Comparison of ENCODE assay signal across 1 cellular context in genomic region chr10:62410934-62411333, GRCh38.
TF ChIP-seq lines count a peak whose summit lies in the region.
"Not testable (repeated sequence)": the region's sequence is repeated elsewhere in the genome, so short reads cannot be mapped to it uniquely, and the experiment has no call there.

No MANE protein-coding gene starts in this region.

TF ChIP-seq in HepG2, 621 proteins besides CTCF, POLR2A, EP300 and RAD21 (continued from another document):
- TF ChIP-seq, protein P1, sequence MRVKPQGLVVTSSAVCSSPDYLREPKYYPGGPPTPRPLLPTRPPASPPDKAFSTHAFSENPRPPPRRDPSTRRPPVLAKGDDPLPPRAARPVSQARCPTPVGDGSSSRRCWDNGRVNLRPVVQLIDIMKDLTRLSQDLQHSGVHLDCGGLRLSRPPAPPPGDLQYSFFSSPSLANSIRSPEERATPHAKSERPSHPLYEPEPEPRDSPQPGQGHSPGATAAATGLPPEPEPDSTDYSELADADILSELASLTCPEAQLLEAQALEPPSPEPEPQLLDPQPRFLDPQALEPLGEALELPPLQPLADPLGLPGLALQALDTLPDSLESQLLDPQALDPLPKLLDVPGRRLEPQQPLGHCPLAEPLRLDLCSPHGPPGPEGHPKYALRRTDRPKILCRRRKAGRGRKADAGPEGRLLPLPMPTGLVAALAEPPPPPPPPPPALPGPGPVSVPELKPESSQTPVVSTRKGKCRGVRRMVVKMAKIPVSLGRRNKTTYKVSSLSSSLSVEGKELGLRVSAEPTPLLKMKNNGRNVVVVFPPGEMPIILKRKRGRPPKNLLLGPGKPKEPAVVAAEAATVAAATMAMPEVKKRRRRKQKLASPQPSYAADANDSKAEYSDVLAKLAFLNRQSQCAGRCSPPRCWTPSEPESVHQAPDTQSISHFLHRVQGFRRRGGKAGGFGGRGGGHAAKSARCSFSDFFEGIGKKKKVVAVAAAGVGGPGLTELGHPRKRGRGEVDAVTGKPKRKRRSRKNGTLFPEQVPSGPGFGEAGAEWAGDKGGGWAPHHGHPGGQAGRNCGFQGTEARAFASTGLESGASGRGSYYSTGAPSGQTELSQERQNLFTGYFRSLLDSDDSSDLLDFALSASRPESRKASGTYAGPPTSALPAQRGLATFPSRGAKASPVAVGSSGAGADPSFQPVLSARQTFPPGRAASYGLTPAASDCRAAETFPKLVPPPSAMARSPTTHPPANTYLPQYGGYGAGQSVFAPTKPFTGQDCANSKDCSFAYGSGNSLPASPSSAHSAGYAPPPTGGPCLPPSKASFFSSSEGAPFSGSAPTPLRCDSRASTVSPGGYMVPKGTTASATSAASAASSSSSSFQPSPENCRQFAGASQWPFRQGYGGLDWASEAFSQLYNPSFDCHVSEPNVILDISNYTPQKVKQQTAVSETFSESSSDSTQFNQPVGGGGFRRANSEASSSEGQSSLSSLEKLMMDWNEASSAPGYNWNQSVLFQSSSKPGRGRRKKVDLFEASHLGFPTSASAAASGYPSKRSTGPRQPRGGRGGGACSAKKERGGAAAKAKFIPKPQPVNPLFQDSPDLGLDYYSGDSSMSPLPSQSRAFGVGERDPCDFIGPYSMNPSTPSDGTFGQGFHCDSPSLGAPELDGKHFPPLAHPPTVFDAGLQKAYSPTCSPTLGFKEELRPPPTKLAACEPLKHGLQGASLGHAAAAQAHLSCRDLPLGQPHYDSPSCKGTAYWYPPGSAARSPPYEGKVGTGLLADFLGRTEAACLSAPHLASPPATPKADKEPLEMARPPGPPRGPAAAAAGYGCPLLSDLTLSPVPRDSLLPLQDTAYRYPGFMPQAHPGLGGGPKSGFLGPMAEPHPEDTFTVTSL (CRISPR knock-in tag; IDR thresholded peaks at IDR 0.05; ENCODE audit: borderline replicate concordance), result peak; percentile 57; the same call in 1 of the 2 replicates
- TF ChIP-seq HNF4A (CRISPR knock-in tag; IDR thresholded peaks at IDR 0.05), result peak; percentile 63
- not testable (repeated sequence) for TF ChIP-seq FOXP1 (IDR thresholded peaks at IDR 0.05); HNF4G (CRISPR knock-in tag; IDR thresholded peaks at IDR 0.05; ENCODE audit: borderline replicate concordance, low read depth)
- TF ChIP-seq FOXP1 (CRISPR knock-in tag; IDR thresholded peaks at IDR 0.05), result 0 out of 2 replicates have a peak, but pooled peaks have one; percentile 7
- TF ChIP-seq HNF4G (IDR thresholded peaks at IDR 0.05; ENCODE audit: borderline replicate concordance, low read depth, low read length), result 0 out of 2 replicates have a peak, but pooled peaks have one; percentile 17
